Comparison of ENCODE assay signal across 8 cellular contexts in the genomic region with DNA sequence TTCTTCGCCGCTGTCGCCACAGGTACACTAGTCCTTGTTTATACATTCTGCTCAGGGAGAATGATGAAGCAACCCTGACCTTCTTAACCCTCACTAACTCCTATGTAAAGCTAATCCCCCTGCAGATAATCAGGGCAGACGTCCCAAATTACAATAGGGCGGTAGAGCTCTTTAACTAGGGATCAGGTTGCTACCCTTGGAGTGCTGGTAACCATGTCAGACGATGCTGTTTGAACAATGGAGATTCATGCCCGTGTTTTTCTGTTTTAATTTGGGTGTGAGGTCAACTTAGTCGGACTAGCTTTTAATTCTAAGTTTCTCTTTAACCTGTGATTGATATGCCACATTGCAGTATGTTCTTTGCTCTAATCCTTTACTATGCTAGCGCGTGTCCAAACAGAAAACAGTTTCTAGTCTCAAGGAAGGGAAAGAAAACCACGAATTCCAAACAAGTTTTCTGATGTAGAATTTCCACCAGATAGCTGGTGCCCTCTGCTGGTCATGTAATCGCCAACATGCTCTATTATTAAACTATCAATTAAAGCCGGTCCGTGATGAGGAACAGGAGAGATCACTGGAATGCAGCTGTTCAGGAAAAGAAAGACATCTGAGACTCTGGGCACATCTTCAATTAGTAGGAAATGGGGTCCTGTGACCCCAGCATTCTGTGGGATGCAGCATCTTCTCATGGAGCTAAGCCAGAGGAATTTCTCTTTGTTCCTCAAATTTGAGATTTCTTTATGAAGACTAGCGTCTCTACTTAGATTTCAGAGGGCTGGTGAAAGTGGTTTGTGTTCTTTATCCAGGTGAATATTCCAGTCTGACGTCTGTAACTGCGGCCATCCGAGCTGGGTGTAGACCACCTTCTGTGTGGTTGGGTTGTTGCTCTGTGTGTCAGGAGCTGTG. TPM values are rescaled to one million over a fixed set of nuclear protein-coding genes. Genes with fewer than 3 reads are reported as not detected.
DNase-seq lines count a peak whose midpoint lies in the region; ATAC-seq and TF ChIP-seq lines count a peak whose summit lies in the region.

No MANE protein-coding gene starts in this region.

- peaks cover 15% of the 10 kb centered on the region for H3K4me1 Mint-ChIP-seq in dendritic cell treated with granulocyte-macrophage colony-stimulating factor and Interleukin-4, amounts not matched to agents 40 ng/mL and 50 ng/mL, for 4 days (ENCODE audit: low read depth)
- H3K4me1 Mint-ChIP-seq in activated T-helper 1 cell treated with anti-CD3 and anti-CD28 coated beads, Interleukin-12 subunit alpha, Interleukin-12 subunit beta, Interleukin-2, Interleukin-4 antibody, amounts not matched to agents 30 ng/mL and 10 ng/mL and 1 ng/mL, durations not matched to agents 14 hours and 24 hours and 36 hours (ENCODE audit: low read depth) = peaks cover 16% of the 10 kb centered on the region

- peak overlapping the region; percentile 58 for H3K27ac ChIP-seq in WERI-Rb-1

- no peak overlapping the region for H3K27ac Mint-ChIP-seq in dendritic cell treated with granulocyte-macrophage colony-stimulating factor and Interleukin-4, amounts not matched to agents 40 ng/mL and 50 ng/mL, for 4 days
- no peak overlapping the region for H3K27ac Mint-ChIP-seq in activated T-helper 1 cell treated with anti-CD3 and anti-CD28 coated beads, Interleukin-12 subunit alpha, Interleukin-12 subunit beta, Interleukin-2, Interleukin-4 antibody, amounts not matched to agents 30 ng/mL and 10 ng/mL and 1 ng/mL, durations not matched to agents 14 hours and 24 hours and 36 hours

- peak; percentile 33 for DNase-seq in SKM-1 treated with dmso at 0.1 percent for 144 hours (lab: John Stamatoyannopoulos, UW; ENCODE audit: unreplicated experiment)
- DNase-seq in SKM-1 (lab: John Stamatoyannopoulos, UW; ENCODE audit: unreplicated experiment) = no peak
- peak; percentile 55 for DNase-seq in NCI-H2029 (lab: John Stamatoyannopoulos, UW)
- peak; percentile 66 for DNase-seq in WERI-Rb-1
- peak in 1 of 2 donors; percentile 72 for DNase-seq in left colon
- DNase-seq in stimulated activated CD4-positive, alpha-beta T cell treated with anti-CD3 and anti-CD28 coated beads, Interleukin-2, amount 100 ng/mL, for 24 hours = peak; percentile 53 to 56
- no peak for DNase-seq in activated T-helper 1 cell treated with anti-CD3 and anti-CD28 coated beads, Interleukin-12 subunit alpha, Interleukin-12 subunit beta, Interleukin-2, Interleukin-4 antibody, amounts not matched to agents 30 ng/mL and 10 ng/mL and 1 ng/mL, durations not matched to agents 14 hours and 24 hours and 36 hours (ENCODE audit: low spot score)

- H3K4me3 ChIP-seq in WERI-Rb-1 (ENCODE audit: low read depth, low read length) = peak overlapping the region; percentile 26

- peak; percentile 58 for ATAC-seq in left colon

- intact Hi-C loops in dendritic cell treated with granulocyte-macrophage colony-stimulating factor and Interleukin-4, amounts not matched to agents 40 ng/mL and 50 ng/mL, for 4 days (cut with micrococcal nuclease) = loop anchor here (1.0 to 10.0 kb wide), 2 partner anchors 85 to 102 kb away; a partner anchor contains a TSS
- intact Hi-C loops in left colon (cut with DNase I, micrococcal nuclease) = loop anchor here (5.0 kb wide), 1 partner anchor 85 kb away; no protein-coding TSS in a partner anchor
- intact Hi-C loops in activated T-helper 1 cell treated with anti-CD3 and anti-CD28 coated beads, Interleukin-12 subunit alpha, Interleukin-12 subunit beta, Interleukin-2, Interleukin-4 antibody, amounts not matched to agents 30 ng/mL and 10 ng/mL and 1 ng/mL, durations not matched to agents 14 hours and 24 hours and 36 hours (cut with micrococcal nuclease) = loop anchor here (1.0 kb wide), 1 partner anchor 85 kb away; no protein-coding TSS in a partner anchor

- peak; percentile 49; the same call in 1 of the 2 replicates for TF ChIP-seq CTCF in WERI-Rb-1 (IDR thresholded peaks at IDR 0.05; ENCODE audit: low read depth, low read length)

- no peaks in the 10 kb centered on the region for H3K27me3 Mint-ChIP-seq in dendritic cell treated with granulocyte-macrophage colony-stimulating factor and Interleukin-4, amounts not matched to agents 40 ng/mL and 50 ng/mL, for 4 days
- peaks cover 12% of the 10 kb centered on the region for H3K27me3 Mint-ChIP-seq in activated T-helper 1 cell treated with anti-CD3 and anti-CD28 coated beads, Interleukin-12 subunit alpha, Interleukin-12 subunit beta, Interleukin-2, Interleukin-4 antibody, amounts not matched to agents 30 ng/mL and 10 ng/mL and 1 ng/mL, durations not matched to agents 14 hours and 24 hours and 36 hours (ENCODE audit: insufficient read depth)

- H3K9me3 Mint-ChIP-seq in dendritic cell treated with granulocyte-macrophage colony-stimulating factor and Interleukin-4, amounts not matched to agents 40 ng/mL and 50 ng/mL, for 4 days = no peaks in the 10 kb centered on the region
- no peaks in the 10 kb centered on the region for H3K9me3 Mint-ChIP-seq in activated T-helper 1 cell treated with anti-CD3 and anti-CD28 coated beads, Interleukin-12 subunit alpha, Interleukin-12 subunit beta, Interleukin-2, Interleukin-4 antibody, amounts not matched to agents 30 ng/mL and 10 ng/mL and 1 ng/mL, durations not matched to agents 14 hours and 24 hours and 36 hours

- H3K4me3 Mint-ChIP-seq in dendritic cell treated with granulocyte-macrophage colony-stimulating factor and Interleukin-4, amounts not matched to agents 40 ng/mL and 50 ng/mL, for 4 days = peak overlapping the region; percentile 46
- H3K4me3 Mint-ChIP-seq in activated T-helper 1 cell treated with anti-CD3 and anti-CD28 coated beads, Interleukin-12 subunit alpha, Interleukin-12 subunit beta, Interleukin-2, Interleukin-4 antibody, amounts not matched to agents 30 ng/mL and 10 ng/mL and 1 ng/mL, durations not matched to agents 14 hours and 24 hours and 36 hours = no peak overlapping the region

- peaks cover 41% of the 10 kb centered on the region for H3K36me3 ChIP-seq in WERI-Rb-1

- no peaks in the 10 kb centered on the region for H3K27me3 ChIP-seq in WERI-Rb-1 (ENCODE audit: insufficient read depth, low read depth, severe bottlenecking)

- no peaks in the 10 kb centered on the region for H3K9me3 ChIP-seq in WERI-Rb-1 (ENCODE audit: severe bottlenecking)

- H3K36me3 Mint-ChIP-seq in dendritic cell treated with granulocyte-macrophage colony-stimulating factor and Interleukin-4, amounts not matched to agents 40 ng/mL and 50 ng/mL, for 4 days (ENCODE audit: low read depth) = no peaks in the 10 kb centered on the region
- H3K36me3 Mint-ChIP-seq in activated T-helper 1 cell treated with anti-CD3 and anti-CD28 coated beads, Interleukin-12 subunit alpha, Interleukin-12 subunit beta, Interleukin-2, Interleukin-4 antibody, amounts not matched to agents 30 ng/mL and 10 ng/mL and 1 ng/mL, durations not matched to agents 14 hours and 24 hours and 36 hours (ENCODE audit: low read depth) = no peaks in the 10 kb centered on the region

RNA-seq across cellular contexts. Expression of a gene that starts 18.3 kb away (rescaled TPM):
- total RNA-seq in left colon = 100 to 1,000 TPM in 1 of 2 donors, 10 to 100 TPM in 1; 90.9 to 100 TPM
- 25.1 and 26.8 TPM in 2 replicates for total RNA-seq in activated T-helper 1 cell treated with anti-CD3 and anti-CD28 coated beads, Interleukin-12 subunit alpha, Interleukin-12 subunit beta, Interleukin-2, Interleukin-4 antibody, amounts not matched to agents 30 ng/mL and 10 ng/mL and 1 ng/mL, durations not matched to agents 14 hours and 24 hours and 36 hours

RNA-seq across cellular contexts. Expression of a gene that starts 31.3 kb away (rescaled TPM):
- 1 to 10 TPM; 7.2 to 9.5 TPM for total RNA-seq in left colon
- total RNA-seq in activated T-helper 1 cell treated with anti-CD3 and anti-CD28 coated beads, Interleukin-12 subunit alpha, Interleukin-12 subunit beta, Interleukin-2, Interleukin-4 antibody, amounts not matched to agents 30 ng/mL and 10 ng/mL and 1 ng/mL, durations not matched to agents 14 hours and 24 hours and 36 hours = 4.0 and 4.4 TPM in 2 replicates

Comparison
In these comparisons a context has a peak if more than half of its experiments do, and no peak if none do; other contexts are left out.
1. DNase-seq: peak in SKM-1 treated with dmso at 0.1 percent for 144 hours (single experiment), NCI-H2029 (single experiment), WERI-Rb-1 (single experiment) and stimulated activated CD4-positive, alpha-beta T cell treated with anti-CD3 and anti-CD28 coated beads, Interleukin-2, amount 100 ng/mL, for 24 hours (2 of 2); none in SKM-1 (single experiment) and activated T-helper 1 cell treated with anti-CD3 and anti-CD28 coated beads, Interleukin-12 subunit alpha, Interleukin-12 subunit beta, Interleukin-2, Interleukin-4 antibody, amounts not matched to agents 30 ng/mL and 10 ng/mL and 1 ng/mL, durations not matched to agents 14 hours and 24 hours and 36 hours (single experiment).